ENCODE assay signal across 1 cellular context in the genomic region with DNA sequence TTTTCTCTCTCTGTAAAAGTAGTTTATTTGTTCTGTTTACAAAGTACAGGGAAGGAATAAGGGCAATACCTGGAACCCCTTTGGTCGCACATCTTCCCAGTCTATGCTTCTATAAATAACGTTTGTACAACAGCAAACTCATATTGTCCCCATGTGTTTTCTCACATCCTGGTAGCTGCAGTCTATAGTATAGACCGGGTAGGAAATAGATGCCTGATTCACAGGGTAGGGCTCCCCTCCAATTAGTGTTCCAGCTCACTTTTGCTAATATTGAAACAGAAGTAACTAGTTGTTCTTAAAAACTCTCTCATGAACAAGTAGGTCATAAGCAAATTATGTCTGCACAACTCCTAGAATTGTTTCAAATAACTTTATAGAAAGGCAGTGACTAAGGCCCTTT.
TF ChIP-seq lines count a peak whose summit lies in the region.

No MANE protein-coding gene starts in this region.

TF ChIP-seq in GM12878, 131 proteins besides CTCF, POLR2A, EP300 and RAD21 (continued from another document):
- TF ChIP-seq ETV6 (conservative IDR thresholded peaks at IDR 0.05 in 1 of 2, IDR thresholded peaks at IDR 0.05 in 1 of 2; ENCODE audit: borderline replicate concordance in 1 of 2, low read depth in 1 of 2) (peak in 1 of 2 experiments; percentile 46; a peak in 1 of 4 replicates), IKZF2 (IDR thresholded peaks at IDR 0.05) (0 out of 4 replicates have a peak, but pooled peaks of 1 of the 2 experiments have one; percentile 7)
